In genomic region chr12:52598966-52599365, GRCh38 we compare ENCODE assay signal across 28 cellular contexts. TPM values are rescaled to one million over a fixed set of nuclear protein-coding genes. Genes with fewer than 3 reads are reported as not detected.
"Had no signal": no experiment of that assay in that cellular context is flagged by ENCODE, and none has a peak within 500 bp of the region (broad histone marks: within the 10 kb centered on the region; RNA-seq: fewer than 3 reads in every experiment).

No MANE protein-coding gene starts in this region.

- H3K4me3 ChIP-seq: adrenal gland, K562, Peyer's patch had no signal

- H3K36me3 ChIP-seq: adrenal gland, Peyer's patch had no signal

- H3K4me1 ChIP-seq: adrenal gland, Peyer's patch had no signal

- H3K27me3 Mint-ChIP-seq: activated naive CD8-positive, alpha-beta T cell had no signal

- H3K9me3 Mint-ChIP-seq: activated CD4-positive, alpha-beta memory T cell treated with anti-CD3 and anti-CD28 coated beads for 36 hours; activated CD4-positive, alpha-beta T cell treated with anti-CD3 and anti-CD28 coated beads, Interleukin-2, amount 10 ng/mL, durations not matched to agents 7 days and 5 days; activated naive CD4-positive, alpha-beta T cell treated with anti-CD3 and anti-CD28 coated beads for 36 hours; activated T-cell treated with anti-CD3 and anti-CD28 coated beads, Interleukin-2, amount 50 U/mL, for 24 hours; activated T-helper 1 cell treated with anti-CD3 and anti-CD28 coated beads, Interleukin-12 subunit alpha, Interleukin-12 subunit beta, Interleukin-2, Interleukin-4 antibody, amounts not matched to agents 30 ng/mL and 10 ng/mL and 1 ng/mL, durations not matched to agents 14 hours and 24 hours and 36 hours had no signal

- H3K4me3 Mint-ChIP-seq: activated CD4-positive, alpha-beta memory T cell treated with anti-CD3 and anti-CD28 coated beads for 36 hours; activated CD4-positive, alpha-beta T cell treated with anti-CD3 and anti-CD28 coated beads, Interleukin-2, amount 10 ng/mL, durations not matched to agents 7 days and 5 days; activated naive CD4-positive, alpha-beta T cell treated with anti-CD3 and anti-CD28 coated beads for 36 hours; activated naive CD8-positive, alpha-beta T cell; activated T-cell treated with anti-CD3 and anti-CD28 coated beads, Interleukin-2, amount 50 U/mL, for 24 hours; activated T-helper 1 cell treated with anti-CD3 and anti-CD28 coated beads, Interleukin-12 subunit alpha, Interleukin-12 subunit beta, Interleukin-2, Interleukin-4 antibody, amounts not matched to agents 30 ng/mL and 10 ng/mL and 1 ng/mL, durations not matched to agents 14 hours and 24 hours and 36 hours had no signal

- DNase-seq: activated CD4-positive, alpha-beta memory T cell treated with anti-CD3 and anti-CD28 coated beads for 36 hours; activated CD4-positive, alpha-beta T cell treated with anti-CD3 and anti-CD28 coated beads, Interleukin-2, amount 10 ng/mL, durations not matched to agents 7 days and 5 days; activated CD4-positive, CD25-positive, alpha-beta regulatory T cell; activated effector memory CD4-positive, alpha-beta T cell treated with Interleukin-2 at 50 U/mL for 16 hours; activated naive CD4-positive, alpha-beta T cell treated with anti-CD3 and anti-CD28 coated beads for 36 hours; activated T-cell treated with anti-CD3 and anti-CD28 coated beads, Interleukin-2, amount 50 U/mL, for 24 hours; anterior cingulate cortex; caudate nucleus; Karpas-422; MM.1S; NCI-H1105; NCI-H1436; NCI-H1694 treated with DMSO at 0.1 percent for 48 hours; NCI-H2029 treated with DMSO at 0.1 percent for 48 hours; NCI-H446; NCI-H524; Peyer's patch; SHP77; T-helper 2 cell; T1000 had no signal

- ATAC-seq: K562 had no signal

- H3K27ac ChIP-seq: adrenal gland, Peyer's patch, RWPE1, VCaP had no signal

- H3K27ac Mint-ChIP-seq: activated CD4-positive, alpha-beta memory T cell treated with anti-CD3 and anti-CD28 coated beads for 36 hours; activated CD4-positive, alpha-beta T cell treated with anti-CD3 and anti-CD28 coated beads, Interleukin-2, amount 10 ng/mL, durations not matched to agents 7 days and 5 days; activated naive CD4-positive, alpha-beta T cell treated with anti-CD3 and anti-CD28 coated beads for 36 hours; activated T-cell treated with anti-CD3 and anti-CD28 coated beads, Interleukin-2, amount 50 U/mL, for 24 hours; activated T-helper 1 cell treated with anti-CD3 and anti-CD28 coated beads, Interleukin-12 subunit alpha, Interleukin-12 subunit beta, Interleukin-2, Interleukin-4 antibody, amounts not matched to agents 30 ng/mL and 10 ng/mL and 1 ng/mL, durations not matched to agents 14 hours and 24 hours and 36 hours had no signal

- H3K36me3 Mint-ChIP-seq: activated CD4-positive, alpha-beta memory T cell treated with anti-CD3 and anti-CD28 coated beads for 36 hours had no signal

- H3K9me3 ChIP-seq: adrenal gland, Peyer's patch had no signal

- H3K27me3 ChIP-seq: Peyer's patch had no signal

RNA-seq across cellular contexts. Expression of gene KRT72, which starts 2.3 kb away (rescaled TPM):
- total RNA-seq: activated CD8-positive, alpha-beta memory T cell treated with anti-CD3 and anti-CD28 coated beads for 36 hours; activated T-helper 1 cell treated with anti-CD3 and anti-CD28 coated beads, Interleukin-12 subunit alpha, Interleukin-12 subunit beta, Interleukin-2, Interleukin-4 antibody, amounts not matched to agents 30 ng/mL and 10 ng/mL and 1 ng/mL, durations not matched to agents 14 hours and 24 hours and 36 hours; K562; SK-MEL-5 had no signal

RNA-seq across cellular contexts. Expression of gene KRT73, which starts 19.4 kb away (rescaled TPM):
- total RNA-seq: activated CD8-positive, alpha-beta memory T cell treated with anti-CD3 and anti-CD28 coated beads for 36 hours; activated T-helper 1 cell treated with anti-CD3 and anti-CD28 coated beads, Interleukin-12 subunit alpha, Interleukin-12 subunit beta, Interleukin-2, Interleukin-4 antibody, amounts not matched to agents 30 ng/mL and 10 ng/mL and 1 ng/mL, durations not matched to agents 14 hours and 24 hours and 36 hours; SK-MEL-5 had no signal

RNA-seq across cellular contexts. Expression of gene KRT74, which starts 25.3 kb away (rescaled TPM):
- total RNA-seq: activated CD4-positive, alpha-beta memory T cell treated with anti-CD3 and anti-CD28 coated beads for 36 hours; activated CD8-positive, alpha-beta memory T cell treated with anti-CD3 and anti-CD28 coated beads for 36 hours; activated naive CD4-positive, alpha-beta T cell treated with anti-CD3 and anti-CD28 coated beads for 36 hours; activated T-helper 1 cell treated with anti-CD3 and anti-CD28 coated beads, Interleukin-12 subunit alpha, Interleukin-12 subunit beta, Interleukin-2, Interleukin-4 antibody, amounts not matched to agents 30 ng/mL and 10 ng/mL and 1 ng/mL, durations not matched to agents 14 hours and 24 hours and 36 hours; adrenal gland; K562; Peyer's patch; SK-MEL-5 had no signal

RNA-seq across cellular contexts. Expression of gene KRT71, which starts 46.0 kb away (rescaled TPM):
- total RNA-seq: activated CD4-positive, alpha-beta memory T cell treated with anti-CD3 and anti-CD28 coated beads for 36 hours; activated CD4-positive, alpha-beta T cell treated with anti-CD3 and anti-CD28 coated beads, Interleukin-2, amount 10 ng/mL, durations not matched to agents 7 days and 5 days; activated CD8-positive, alpha-beta memory T cell treated with anti-CD3 and anti-CD28 coated beads for 36 hours; activated naive CD4-positive, alpha-beta T cell treated with anti-CD3 and anti-CD28 coated beads for 36 hours; activated T-helper 1 cell treated with anti-CD3 and anti-CD28 coated beads, Interleukin-12 subunit alpha, Interleukin-12 subunit beta, Interleukin-2, Interleukin-4 antibody, amounts not matched to agents 30 ng/mL and 10 ng/mL and 1 ng/mL, durations not matched to agents 14 hours and 24 hours and 36 hours; adrenal gland; K562; Peyer's patch; SK-MEL-5 had no signal

RNA-seq across cellular contexts. Expression of gene KRT2, which starts 53.0 kb away (rescaled TPM):
- total RNA-seq: activated CD4-positive, alpha-beta memory T cell treated with anti-CD3 and anti-CD28 coated beads for 36 hours; activated CD8-positive, alpha-beta memory T cell treated with anti-CD3 and anti-CD28 coated beads for 36 hours; activated naive CD4-positive, alpha-beta T cell treated with anti-CD3 and anti-CD28 coated beads for 36 hours; activated T-helper 1 cell treated with anti-CD3 and anti-CD28 coated beads, Interleukin-12 subunit alpha, Interleukin-12 subunit beta, Interleukin-2, Interleukin-4 antibody, amounts not matched to agents 30 ng/mL and 10 ng/mL and 1 ng/mL, durations not matched to agents 14 hours and 24 hours and 36 hours; adrenal gland; SK-MEL-5 had no signal
